In genomic region chr10:97687785-97688781, GRCh38 we compare ENCODE assay signal across 6 cellular contexts. TPM values are rescaled to one million over a fixed set of nuclear protein-coding genes. Genes with fewer than 3 reads are reported as not detected.
DNase-seq lines count a peak whose midpoint lies in the region; ATAC-seq and TF ChIP-seq lines count a peak whose summit lies in the region.

No MANE protein-coding gene starts in this region.

- H3K27ac ChIP-seq in CD4-positive, alpha-beta T cell (ENCODE audit: low read depth, low read length) = peak overlapping the region; percentile 47
- peak overlapping the region; percentile 57 for H3K27ac ChIP-seq in SK-N-MC

- H3K9me3 Mint-ChIP-seq in CD4-positive, alpha-beta T cell = no peaks in the 10 kb centered on the region
- no peaks in the 10 kb centered on the region for H3K9me3 Mint-ChIP-seq in immature natural killer cell

- CTCF ChIA-PET in CD4-positive, alpha-beta T cell (lab: Charles Lee) = interaction anchor here (1.1 to 3.8 kb wide), 5 partner anchors 11 to 48 kb away, joined by 3 to 27 read pairs (median 14); partner anchors contain the start of gene ZFYVE27

- no peaks in the 10 kb centered on the region for H3K27me3 Mint-ChIP-seq in CD4-positive, alpha-beta T cell
- peaks cover 0 to 7% (median 0%) of the 10 kb centered on the region in 3 donors for H3K27me3 Mint-ChIP-seq in immature natural killer cell (ENCODE audit: low read depth in 3 of 3)

- no peak for ATAC-seq in CD4-positive, alpha-beta T cell (ENCODE audit: poor library complexity)
- no peak for ATAC-seq in GM21717 (IDR thresholded peaks at IDR 0.05; ENCODE audit: unreplicated experiment)
- ATAC-seq in GM18498 (IDR thresholded peaks at IDR 0.05; ENCODE audit: unreplicated experiment) = no peak
- no peak for ATAC-seq in GM21381 (IDR thresholded peaks at IDR 0.05; ENCODE audit: unreplicated experiment)

- H3K36me3 Mint-ChIP-seq in CD4-positive, alpha-beta T cell (ENCODE audit: low read depth) = no peaks in the 10 kb centered on the region
- no peaks in the 10 kb centered on the region for H3K36me3 Mint-ChIP-seq in immature natural killer cell

- H3K27ac Mint-ChIP-seq in CD4-positive, alpha-beta T cell = peak overlapping the region; percentile 75
- peak overlapping the region; percentile 45 to 96 (median 92) for H3K27ac Mint-ChIP-seq in immature natural killer cell

- H3K9ac ChIP-seq in SK-N-MC (ENCODE audit: insufficient read length) = peak overlapping the region; percentile 62

- POLR2A ChIA-PET in CD4-positive, alpha-beta T cell (lab: Charles Lee) = interaction anchor here (0.7 to 2.4 kb wide), 16 partner anchors 14 to 446 kb away, joined by 3 to 65 read pairs (median 6); partner anchors contain the start of genes GOLGA7B, MARVELD1, PI4K2A and R3HCC1L

- TF ChIP-seq CTCF in CD4-positive, alpha-beta T cell (IDR thresholded peaks at IDR 0.05) = no peak

- H3K4me3 Mint-ChIP-seq in CD4-positive, alpha-beta T cell = peak overlapping the region; percentile 90
- peak overlapping the region; percentile 84 to 89 (median 88) for H3K4me3 Mint-ChIP-seq in immature natural killer cell

- H3K4me3 ChIP-seq in SK-N-MC = peak overlapping the region; percentile 80

- H3K36me3 ChIP-seq in SK-N-MC (ENCODE audit: insufficient read depth, low read length) = no peaks in the 10 kb centered on the region

- H3K9me3 ChIP-seq in CD4-positive, alpha-beta T cell (ENCODE audit: control insufficient read depth, low read length) = no peaks in the 10 kb centered on the region
- H3K9me3 ChIP-seq in SK-N-MC (ENCODE audit: low read depth, low read length) = no peaks in the 10 kb centered on the region

- DNase-seq in CD4-positive, alpha-beta T cell = no peak
- DNase-seq in SK-N-MC (ENCODE audit: low read depth, low spot score) (no peak), immature natural killer cell (no peak)

- H3K27me3 ChIP-seq in CD4-positive, alpha-beta T cell (ENCODE audit: control insufficient read depth, insufficient read depth, low read length) = no peaks in the 10 kb centered on the region

- intact Hi-C loops in CD4-positive, alpha-beta T cell (cut with DNase I, micrococcal nuclease) = loop anchor here in 1 of 2 experiments (5.0 to 10.0 kb wide), 4 partner anchors 164 to 447 kb away; partner anchors contain the start of genes R3HCC1L and RRP12

- H3K4me1 Mint-ChIP-seq in CD4-positive, alpha-beta T cell (ENCODE audit: low read depth) = peaks cover 16% of the 10 kb centered on the region
- peaks cover 20 to 27% of the 10 kb centered on the region in 2 donors for H3K4me1 Mint-ChIP-seq in immature natural killer cell

RNA-seq across cellular contexts. Expression of gene AVPI1, which starts 1.0 kb away (rescaled TPM):
- 10 to 100 TPM; 10.7 to 11.6 TPM for total RNA-seq in CD4-positive, alpha-beta T cell
- 10 to 100 TPM in 1 of 3 donors, 1 to 10 TPM in 2; 3.0 to 14.1 (median 4.4) TPM for polyA plus RNA-seq in immature natural killer cell

RNA-seq across cellular contexts. Expression of gene MARVELD1, which starts 25.4 kb away (rescaled TPM):
- total RNA-seq in CD4-positive, alpha-beta T cell = under 1 TPM; 0.52 to 0.89 TPM
- 1 to 10 TPM in 1 of 3 donors, under 1 TPM in 1, not detected in 1; 0.19 to 1.0 TPM for polyA plus RNA-seq in immature natural killer cell

RNA-seq across cellular contexts. Expression of gene PI4K2A, which starts 47.6 kb away (rescaled TPM):
- 10 to 100 TPM; 26.3 to 27.2 TPM for total RNA-seq in CD4-positive, alpha-beta T cell
- polyA plus RNA-seq in immature natural killer cell = 10 to 100 TPM; 12.6 to 19.6 (median 17.6) TPM

RNA-seq across cellular contexts. Expression of gene ZFYVE27, which starts 48.8 kb away (rescaled TPM):
- 10 to 100 TPM; 58.4 to 60.6 TPM for total RNA-seq in CD4-positive, alpha-beta T cell
- 10 to 100 TPM; 20.0 to 31.8 (median 26.1) TPM for polyA plus RNA-seq in immature natural killer cell

RNA-seq across cellular contexts. Expression of gene MORN4, which starts 54.8 kb away (rescaled TPM):
- total RNA-seq in CD4-positive, alpha-beta T cell = under 1 TPM; 0.36 to 0.39 TPM
- polyA plus RNA-seq in immature natural killer cell = 1 to 10 TPM in 2 of 3 donors, under 1 TPM in 1; 0.80 to 6.1 (median 1.1) TPM
